In genomic region chr16:3748307-3748706, GRCh38 we compare ENCODE assay signal across 16 cellular contexts. TPM values are rescaled to one million over a fixed set of nuclear protein-coding genes. Genes with fewer than 3 reads are reported as not detected.
DNase-seq lines count a peak whose midpoint lies in the region; ATAC-seq and TF ChIP-seq lines count a peak whose summit lies in the region.
"Had no signal": no experiment of that assay in that cellular context is flagged by ENCODE, and none has a peak within 500 bp of the region (broad histone marks: within the 10 kb centered on the region; RNA-seq: fewer than 3 reads in every experiment).

No MANE protein-coding gene starts in this region.

- H3K4me1 ChIP-seq in gastrocnemius medialis: peaks cover 32 to 46% of the 10 kb centered on the region in 2 donors
- H3K4me1 ChIP-seq: Caco-2, HAP-1 had no signal

- peak; percentile 51 for DNase-seq in activated effector memory CD4-positive, alpha-beta T cell treated with anti-CD3 and anti-CD28 coated beads, Interleukin-2, amount 50 U/mL, for 16 hours
- no peak for DNase-seq in activated effector memory CD4-positive, alpha-beta T cell treated with Interleukin-2 at 50 U/mL for 16 hours
- no peak for DNase-seq in central memory CD8-positive, alpha-beta T cell (ENCODE audit: low spot score in 2 of 2)
- DNase-seq in glutamatergic neuron: no peak
- peak; percentile 37 to 70 for DNase-seq in gastrocnemius medialis
- no peak for DNase-seq in ureter (ENCODE audit: low spot score)
- no peak for DNase-seq in islet precursor cell
- DNase-seq: Caco-2, MV-4-11, NCI-H1436, NCI-H2029 treated with DMSO at 0.1 percent for 48 hours, NCI-H524 treated with DMSO at 0.1 percent for 48 hours had no signal

- no peak for TF ChIP-seq POLR2A in gastrocnemius medialis (IDR thresholded peaks at IDR 0.05)

- intact Hi-C loops in gastrocnemius medialis (cut with DNase I; ENCODE audit: low total_unique reads): no loop called here

- H3K27ac Mint-ChIP-seq in central memory CD8-positive, alpha-beta T cell (ENCODE audit: low read depth): peak overlapping the region; percentile 13
- H3K27ac Mint-ChIP-seq in glutamatergic neuron (ENCODE audit: unreplicated experiment): peak overlapping the region; percentile 22

- H3K9me3 Mint-ChIP-seq in central memory CD8-positive, alpha-beta T cell: no peaks in the 10 kb centered on the region
- H3K9me3 Mint-ChIP-seq in glutamatergic neuron (ENCODE audit: unreplicated experiment): peaks cover 9% of the 10 kb centered on the region
- H3K9me3 Mint-ChIP-seq: CD14-positive monocyte, IgD-negative memory B cell had no signal

- no peak for TF ChIP-seq CTCF in glutamatergic neuron (IDR thresholded peaks at IDR 0.05; ENCODE audit: partially characterized antibody, unreplicated experiment)
- no peak for TF ChIP-seq CTCF in gastrocnemius medialis (IDR thresholded peaks at IDR 0.05 in 4 of 5, conservative IDR thresholded peaks at IDR 0.05 in 1 of 5)

- no peak overlapping the region for H3K4me3 ChIP-seq in gastrocnemius medialis
- H3K4me3 ChIP-seq: HAP-1 had no signal

- peaks cover 20% of the 10 kb centered on the region for H3K4me1 Mint-ChIP-seq in central memory CD8-positive, alpha-beta T cell
- peaks cover 13% of the 10 kb centered on the region for H3K4me1 Mint-ChIP-seq in glutamatergic neuron (ENCODE audit: low read depth, unreplicated experiment)
- H3K4me1 Mint-ChIP-seq: CD14-positive monocyte had no signal

- no peak overlapping the region for H3K4me3 Mint-ChIP-seq in central memory CD8-positive, alpha-beta T cell
- no peak overlapping the region for H3K4me3 Mint-ChIP-seq in glutamatergic neuron (ENCODE audit: unreplicated experiment)
- H3K4me3 Mint-ChIP-seq: CD14-positive monocyte, IgD-negative memory B cell had no signal

- in situ Hi-C loops in gastrocnemius medialis (cut with MboI; ENCODE audit: low sequenced_read_pairs in 4 of 4): no loop called here

- H3K9me3 ChIP-seq in gastrocnemius medialis: no peaks in the 10 kb centered on the region
- H3K9me3 ChIP-seq: Caco-2, HAP-1 had no signal

- H3K36me3 ChIP-seq in gastrocnemius medialis: peaks cover 0 to 54% of the 10 kb centered on the region in 2 donors

- no peaks in the 10 kb centered on the region for H3K27me3 Mint-ChIP-seq in central memory CD8-positive, alpha-beta T cell
- H3K27me3 Mint-ChIP-seq in glutamatergic neuron (ENCODE audit: unreplicated experiment): peaks cover 12% of the 10 kb centered on the region
- H3K27me3 Mint-ChIP-seq: IgD-negative memory B cell had no signal

- no peaks in the 10 kb centered on the region for H3K27me3 ChIP-seq in gastrocnemius medialis

- H3K27ac ChIP-seq in gastrocnemius medialis: peak overlapping the region; percentile 68 to 83 (median 74)

- H3K36me3 Mint-ChIP-seq in central memory CD8-positive, alpha-beta T cell (ENCODE audit: insufficient read depth): peaks cover 54% of the 10 kb centered on the region
- H3K36me3 Mint-ChIP-seq in glutamatergic neuron (ENCODE audit: unreplicated experiment): peaks cover 6% of the 10 kb centered on the region

- no peak for ATAC-seq in central memory CD8-positive, alpha-beta T cell (replicated peaks; ENCODE audit: extremely low read depth, poor library complexity, severe bottlenecking)
- peak; percentile 61 to 68 for ATAC-seq in gastrocnemius medialis
- ATAC-seq in HG02623 (IDR thresholded peaks at IDR 0.05; ENCODE audit: unreplicated experiment): no peak

RNA-seq across cellular contexts. Expression of gene TRAP1, which starts 31.0 kb away (rescaled TPM):
- 97.3 TPM for total RNA-seq in glutamatergic neuron (ENCODE audit: unreplicated experiment)
- total RNA-seq in gastrocnemius medialis: 100 to 1,000 TPM; 103 to 140 (median 122) TPM
- 156 TPM for total RNA-seq in ureter

Comparison
In these comparisons a context has a peak if more than half of its experiments do, and no peak if none do; other contexts are left out.
1. DNase-seq: peak in activated effector memory CD4-positive, alpha-beta T cell treated with anti-CD3 and anti-CD28 coated beads, Interleukin-2, amount 50 U/mL, for 16 hours (single experiment) and gastrocnemius medialis (2 of 2); none in activated effector memory CD4-positive, alpha-beta T cell treated with Interleukin-2 at 50 U/mL for 16 hours (single experiment), central memory CD8-positive, alpha-beta T cell (0 of 2), glutamatergic neuron (single experiment), ureter (single experiment) and islet precursor cell (single experiment).
2. ATAC-seq: peak in gastrocnemius medialis (2 of 2); none in central memory CD8-positive, alpha-beta T cell (single experiment) and HG02623 (single experiment).